8 cellular contexts compared by ENCODE assay signal in genomic region chr1:227947678-227948492, GRCh38. TPM values are rescaled to one million over a fixed set of nuclear protein-coding genes. Genes with fewer than 3 reads are reported as not detected.
A peak's percentile ranks its signal among the peaks of the same experiment; 100 is the strongest.
DNase-seq lines count a peak whose midpoint lies in the region; ATAC-seq and TF ChIP-seq lines count a peak whose summit lies in the region.

A gene with protein sequence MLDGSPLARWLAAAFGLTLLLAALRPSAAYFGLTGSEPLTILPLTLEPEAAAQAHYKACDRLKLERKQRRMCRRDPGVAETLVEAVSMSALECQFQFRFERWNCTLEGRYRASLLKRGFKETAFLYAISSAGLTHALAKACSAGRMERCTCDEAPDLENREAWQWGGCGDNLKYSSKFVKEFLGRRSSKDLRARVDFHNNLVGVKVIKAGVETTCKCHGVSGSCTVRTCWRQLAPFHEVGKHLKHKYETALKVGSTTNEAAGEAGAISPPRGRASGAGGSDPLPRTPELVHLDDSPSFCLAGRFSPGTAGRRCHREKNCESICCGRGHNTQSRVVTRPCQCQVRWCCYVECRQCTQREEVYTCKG (minus strand): TSS chr1:227947932. CDS start chr1:227947887, 45 bp downstream.

- H3K36me3 ChIP-seq in MG63, result peaks cover 9% of the 10 kb centered on the region
- H3K36me3 ChIP-seq in neural progenitor cell, result no peaks in the 10 kb centered on the region

- H3F3A ChIP-seq in neural progenitor cell (ENCODE audit: low read depth), result peaks cover 14% of the 10 kb centered on the region

- peaks cover 17% of the 10 kb centered on the region for H3K4me1 Mint-ChIP-seq in neural progenitor cell

- no peak within 1 kb of the TSS for H3K9ac ChIP-seq in neural progenitor cell

- H3K27me3 ChIP-seq in MG63 (no peaks in the 10 kb centered on the region; the same call in 1 of the 2 replicates), neural progenitor cell (peaks cover 28% of the 10 kb centered on the region)

- TF ChIP-seq CTCF in fibroblast of villous mesenchyme (IDR thresholded peaks at IDR 0.05; ENCODE audit: insufficient read depth, low read depth, low read length) (no peak), neural progenitor cell (IDR thresholded peaks at IDR 0.05) (no peak)

- peak within 1 kb of the TSS; percentile 91 for H3K4me3 Mint-ChIP-seq in neural progenitor cell

- DNase-seq in activated effector memory CD4-positive, alpha-beta T cell treated with anti-CD3 and anti-CD28 coated beads, Interleukin-2, amount 50 U/mL, for 16 hours, result peak; percentile 64
- no peak for DNase-seq in activated effector memory CD4-positive, alpha-beta T cell treated with Interleukin-2 at 50 U/mL for 16 hours
- DNase-seq in MG63 (peak; percentile 74), fibroblast of villous mesenchyme (ENCODE audit: low read depth) (peak; percentile 65), neural progenitor cell (ENCODE audit: low spot score) (peak; percentile 94), retina (no peak)
- peak; percentile 61 for DNase-seq in activated CD8-positive, alpha-beta memory T cell treated with anti-CD3 and anti-CD28 coated beads, Interleukin-2, amount 50 U/mL, for 48 hours

- H3K9me3 ChIP-seq in MG63, result no peaks in the 10 kb centered on the region
- H3K9me3 ChIP-seq in neural progenitor cell (ENCODE audit: low read depth), result no peaks in the 10 kb centered on the region

- H4K20me1 ChIP-seq in neural progenitor cell (ENCODE audit: low read depth), result peaks cover 14% of the 10 kb centered on the region

- H3K27ac ChIP-seq in neural progenitor cell, result no peak within 1 kb of the TSS

- H3K9me3 Mint-ChIP-seq in neural progenitor cell, result no peaks in the 10 kb centered on the region

- peak within 1 kb of the TSS; percentile 78 for H2AFZ ChIP-seq in neural progenitor cell (replicated peaks)

- ATAC-seq in GM21717 (IDR thresholded peaks at IDR 0.05; ENCODE audit: unreplicated experiment), result no peak

- no peaks in the 10 kb centered on the region for H3K79me2 ChIP-seq in neural progenitor cell (ENCODE audit: low read depth)

- peak within 1 kb of the TSS; percentile 53 for H3K27ac Mint-ChIP-seq in neural progenitor cell

- H3K4me1 ChIP-seq in neural progenitor cell, result peaks cover 5% of the 10 kb centered on the region

- H3K27me3 Mint-ChIP-seq in neural progenitor cell (ENCODE audit: insufficient read depth, low read depth), result no peaks in the 10 kb centered on the region

- no peaks in the 10 kb centered on the region for H3K36me3 Mint-ChIP-seq in neural progenitor cell

- peak within 1 kb of the TSS; percentile 97 for H3K4me2 ChIP-seq in neural progenitor cell

- H3K4me3 ChIP-seq in MG63 (peak within 1 kb of the TSS; percentile 88), fibroblast of villous mesenchyme (ENCODE audit: low read depth, low read length) (peak within 1 kb of the TSS; percentile 65), neural progenitor cell (peak within 1 kb of the TSS; percentile 82)

RNA-seq across cellular contexts. Expression of the gene that starts here (rescaled TPM):
- total RNA-seq in MG63 (2014; rRNA removed; shearing (Covaris generic); ENCODE audit: low replicate concordance), result 10.8 and 11.3 TPM in 2 replicates
- total RNA-seq in fibroblast of villous mesenchyme (under 0.01 and 0.32 TPM in 2 replicates), neural progenitor cell (ENCODE audit: low replicate concordance) (1.4 and 2.7 TPM in 2 replicates)

Comparison
In these comparisons a context has a peak if more than half of its experiments do, and no peak if none do; other contexts are left out.
1. DNase-seq: peak in activated effector memory CD4-positive, alpha-beta T cell treated with anti-CD3 and anti-CD28 coated beads, Interleukin-2, amount 50 U/mL, for 16 hours (single experiment), MG63 (single experiment), activated CD8-positive, alpha-beta memory T cell treated with anti-CD3 and anti-CD28 coated beads, Interleukin-2, amount 50 U/mL, for 48 hours (single experiment) and neural progenitor cell (single experiment); none in activated effector memory CD4-positive, alpha-beta T cell treated with Interleukin-2 at 50 U/mL for 16 hours (single experiment) and retina (single experiment).
2. Peak in DNase-seq and H3K4me3 ChIP-seq in fibroblast of villous mesenchyme; RNA of the gene not detected or under 1 TPM.
3. Peak in every context shown above with its lines, with median percentiles within 50 percentile points of each other: H3K4me3 ChIP-seq.